ENCODE assay signal across 24 cellular contexts in the genomic region with DNA sequence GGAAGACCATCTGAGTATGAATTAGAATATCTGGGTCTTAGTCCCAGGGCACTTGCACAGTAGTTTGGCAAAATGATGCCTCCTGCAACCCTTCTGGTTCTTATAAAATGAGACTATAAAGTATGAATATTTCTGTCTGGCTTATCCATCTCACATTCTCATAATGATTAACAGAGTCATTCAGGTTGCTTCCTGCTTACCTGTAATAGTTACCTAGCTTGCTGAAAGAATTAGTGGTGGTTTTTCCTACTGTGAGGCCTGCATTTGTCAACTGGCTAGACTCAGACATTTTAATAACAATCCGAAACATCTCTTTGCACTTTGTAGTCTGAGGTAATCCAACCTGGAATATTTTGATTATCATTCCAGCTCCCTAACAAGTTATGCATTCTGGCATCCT.
"Had no signal": no experiment of that assay in that cellular context is flagged by ENCODE, and none has a peak within 500 bp of the region (broad histone marks: within the 10 kb centered on the region; RNA-seq: fewer than 3 reads in every experiment).

No MANE protein-coding gene starts in this region.

- H3K36me3 ChIP-seq: adrenal gland, cardiac muscle cell, gastroesophageal sphincter, right lobe of liver, upper lobe of left lung had no signal

- H3K9me3 ChIP-seq: adrenal gland, gastroesophageal sphincter, right lobe of liver, upper lobe of left lung had no signal

- H3K9me3 Mint-ChIP-seq: activated naive CD4-positive, alpha-beta T cell treated with anti-CD3 and anti-CD28 coated beads for 36 hours; activated naive CD8-positive, alpha-beta T cell treated with anti-CD3 and anti-CD28 coated beads for 36 hours; brain; nephron; stimulated activated effector memory CD8-positive, alpha-beta T cell treated with anti-CD3 and anti-CD28 coated beads, Interleukin-12 subunit alpha, Interleukin-12 subunit beta, amount 100 ng/mL, for 72 hours; stimulated activated naive CD8-positive, alpha-beta T cell treated with anti-CD3 and anti-CD28 coated beads, Interleukin-15, Interleukin-2, amounts not matched to agents 100 ng/mL and 50 ng/mL, for 24 hours had no signal

- DNase-seq: activated CD4-positive, alpha-beta T cell treated with anti-CD3 and anti-CD28 coated beads for 4 hours; activated CD4-positive, alpha-beta T cell treated with anti-CD3 and anti-CD28 coated beads, Interleukin-2, amount 50 U/mL, for 48 hours; activated CD8-positive, alpha-beta memory T cell treated with anti-CD3 and anti-CD28 coated beads for 24 hours; activated effector memory CD4-positive, alpha-beta T cell treated with anti-CD3 and anti-CD28 coated beads, Interleukin-2, amount 50 U/mL, for 16 hours; activated naive CD4-positive, alpha-beta T cell treated with anti-CD3 and anti-CD28 coated beads for 36 hours; activated naive CD8-positive, alpha-beta T cell treated with anti-CD3 and anti-CD28 coated beads for 36 hours; adrenal gland; aorta; cerebellar nuclear complex; dorsolateral prefrontal cortex; effector memory CD4-positive, alpha-beta T cell; hippocampal formation; midbrain; right lobe of liver; stimulated activated CD4-positive, alpha-beta T cell treated with anti-CD3 and anti-CD28 coated beads, Interleukin-12 subunit alpha, Interleukin-12 subunit beta, amount 100 ng/mL, for 4 hours; stimulated activated CD4-positive, alpha-beta T cell treated with anti-CD3 and anti-CD28 coated beads, Interleukin-4, amount 100 ng/mL, for 1 hour; upper lobe of left lung had no signal

- H3K27me3 Mint-ChIP-seq: activated naive CD8-positive, alpha-beta T cell treated with anti-CD3 and anti-CD28 coated beads for 36 hours had no signal

- H3K27ac Mint-ChIP-seq: activated naive CD4-positive, alpha-beta T cell treated with anti-CD3 and anti-CD28 coated beads for 36 hours; activated naive CD8-positive, alpha-beta T cell treated with anti-CD3 and anti-CD28 coated beads for 36 hours; brain; nephron; stimulated activated effector memory CD8-positive, alpha-beta T cell treated with anti-CD3 and anti-CD28 coated beads, Interleukin-12 subunit alpha, Interleukin-12 subunit beta, amount 100 ng/mL, for 72 hours; stimulated activated naive CD8-positive, alpha-beta T cell treated with anti-CD3 and anti-CD28 coated beads, Interleukin-15, Interleukin-2, amounts not matched to agents 100 ng/mL and 50 ng/mL, for 24 hours had no signal

- H3K27ac ChIP-seq: adrenal gland, cardiac muscle cell, coronary artery, dorsolateral prefrontal cortex, gastroesophageal sphincter, right lobe of liver, upper lobe of left lung had no signal

- H3K27me3 ChIP-seq: cardiac muscle cell, dorsolateral prefrontal cortex, gastroesophageal sphincter, right lobe of liver, upper lobe of left lung had no signal

- H3K4me3 ChIP-seq: adrenal gland, cardiac muscle cell, coronary artery, dorsolateral prefrontal cortex, gastroesophageal sphincter, right lobe of liver, upper lobe of left lung had no signal

- H3K4me1 Mint-ChIP-seq: activated naive CD8-positive, alpha-beta T cell treated with anti-CD3 and anti-CD28 coated beads for 36 hours; stimulated activated effector memory CD8-positive, alpha-beta T cell treated with anti-CD3 and anti-CD28 coated beads, Interleukin-12 subunit alpha, Interleukin-12 subunit beta, amount 100 ng/mL, for 72 hours had no signal

- H3K4me3 Mint-ChIP-seq: activated naive CD4-positive, alpha-beta T cell treated with anti-CD3 and anti-CD28 coated beads for 36 hours; activated naive CD8-positive, alpha-beta T cell treated with anti-CD3 and anti-CD28 coated beads for 36 hours; brain; nephron; stimulated activated effector memory CD8-positive, alpha-beta T cell treated with anti-CD3 and anti-CD28 coated beads, Interleukin-12 subunit alpha, Interleukin-12 subunit beta, amount 100 ng/mL, for 72 hours; stimulated activated naive CD8-positive, alpha-beta T cell treated with anti-CD3 and anti-CD28 coated beads, Interleukin-15, Interleukin-2, amounts not matched to agents 100 ng/mL and 50 ng/mL, for 24 hours had no signal

- ATAC-seq: gastroesophageal sphincter; right lobe of liver; stimulated activated effector memory CD8-positive, alpha-beta T cell treated with anti-CD3 and anti-CD28 coated beads, Interleukin-12 subunit alpha, Interleukin-12 subunit beta, amount 100 ng/mL, for 72 hours had no signal

- H3K36me3 Mint-ChIP-seq: activated naive CD8-positive, alpha-beta T cell treated with anti-CD3 and anti-CD28 coated beads for 36 hours; brain; stimulated activated effector memory CD8-positive, alpha-beta T cell treated with anti-CD3 and anti-CD28 coated beads, Interleukin-12 subunit alpha, Interleukin-12 subunit beta, amount 100 ng/mL, for 72 hours had no signal

- H3K4me1 ChIP-seq: adrenal gland, right lobe of liver had no signal
